In the genomic region with DNA sequence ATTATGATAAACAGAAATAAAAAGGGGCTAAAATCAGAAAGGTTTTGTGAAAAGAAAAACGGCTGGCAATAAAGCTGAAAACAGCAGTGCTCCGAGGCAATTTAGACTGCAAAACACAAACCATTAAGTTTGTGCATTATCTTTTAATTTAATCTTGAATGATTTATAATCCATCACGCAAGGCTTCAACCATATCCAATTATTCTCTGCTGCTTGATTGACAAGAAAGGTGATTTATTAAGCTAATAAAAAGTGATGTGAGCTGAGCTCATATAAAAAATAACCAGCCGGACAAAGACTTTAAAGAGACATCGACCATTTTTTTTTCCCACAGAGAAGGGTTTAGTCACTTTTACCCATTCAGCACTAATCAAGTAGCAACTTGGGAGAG, we compare ENCODE assay signal across 19 cellular contexts. TPM values are rescaled to one million over a fixed set of nuclear protein-coding genes. Genes with fewer than 3 reads are reported as not detected.
DNase-seq lines count a peak whose midpoint lies in the region; ATAC-seq and TF ChIP-seq lines count a peak whose summit lies in the region.
"Had no signal": no experiment of that assay in that cellular context is flagged by ENCODE, and none has a peak within 500 bp of the region (broad histone marks: within the 10 kb centered on the region; RNA-seq: fewer than 3 reads in every experiment).

No MANE protein-coding gene starts in this region.

- CTCF ChIA-PET in WTC11 (lab: Charles Lee): interaction anchor here (0.9 to 3.7 kb wide), 5 partner anchors 13 to 261 kb away, joined by 3 to 26 read pairs (median 3); no protein-coding TSS in a partner anchor

- H3K9ac ChIP-seq in smooth muscle cell (ENCODE audit: low read depth): no peak overlapping the region

- 78% methylated on average over 5 of the region's 5 CpGs for WGBS in smooth muscle cell (ENCODE audit: low lambda C conversion rate)

- H3K27ac ChIP-seq in smooth muscle cell (ENCODE audit: low read depth) (peak overlapping the region; percentile 81), breast epithelium (peak overlapping the region in 1 of 2 donors; percentile 59)
- H3K27ac ChIP-seq: lower lobe of right lung had no signal

- TF ChIP-seq CTCF in HFFc6 (IDR thresholded peaks at IDR 0.05) (no peak), WTC11 (IDR thresholded peaks at IDR 0.05) (no peak), smooth muscle cell (IDR thresholded peaks at IDR 0.05; ENCODE audit: borderline replicate concordance, insufficient read depth, poor library complexity, severe bottlenecking) (no peak), breast epithelium (IDR thresholded peaks at IDR 0.05) (no peak), GM20000 (IDR thresholded peaks at IDR 0.05; ENCODE audit: extremely low read depth, missing control alignments) (no peak)

- H3K27me3 Mint-ChIP-seq in HFFc6 (ENCODE audit: insufficient read depth): no peaks in the 10 kb centered on the region; the same call in 1 of the 2 replicates
- no peaks in the 10 kb centered on the region for H3K27me3 Mint-ChIP-seq in WTC11 (ENCODE audit: low read depth)

- H3K36me3 ChIP-seq in smooth muscle cell (ENCODE audit: low read depth): no peaks in the 10 kb centered on the region
- H3K36me3 ChIP-seq in breast epithelium: no peaks in the 10 kb centered on the region
- H3K36me3 ChIP-seq: lower lobe of right lung, upper lobe of left lung had no signal

- DNase-seq in HFFc6: no peak
- no peak for DNase-seq in WTC11 (ENCODE audit: low spot score)
- DNase-seq in left kidney (ENCODE audit: low read depth, low spot score): peak; percentile 55
- no peak for DNase-seq in smooth muscle cell (lab: John Stamatoyannopoulos, UW; ENCODE audit: unreplicated experiment)
- no peak for DNase-seq in breast epithelium (ENCODE audit: low spot score in 2 of 2)
- no peak for DNase-seq in stimulated activated CD4-positive, alpha-beta T cell treated with anti-CD3 and anti-CD28 coated beads, Interleukin-12 subunit alpha, Interleukin-12 subunit beta, amount 100 ng/mL, for 4 hours
- DNase-seq in NCI-H1436 (lab: John Stamatoyannopoulos, UW): no peak
- no peak for DNase-seq in GM20000 (ENCODE audit: low spot score)
- DNase-seq: activated CD4-positive, alpha-beta T cell treated with anti-CD3 and anti-CD28 coated beads for 4 hours; lower lobe of right lung; naive B cell; NCI-H1694; NCI-H2171 treated with DMSO at 0.1 percent for 48 hours; NCI-H526 had no signal

- intact Hi-C loops in breast epithelium (cut with DNase I; ENCODE audit: low total_unique reads): no loop called here

- no peak for ATAC-seq in WTC11
- ATAC-seq: activated naive CD4-positive, alpha-beta T cell treated with anti-CD3 and anti-CD28 coated beads, Interleukin-2, amount 50 U/mL, for 72 hours had no signal

- H3K27ac Mint-ChIP-seq in HFFc6: peak overlapping the region; percentile 57
- H3K27ac Mint-ChIP-seq in WTC11: peak overlapping the region; percentile 87
- H3K27ac Mint-ChIP-seq: naive B cell; stimulated activated naive CD8-positive, alpha-beta T cell treated with anti-CD3 and anti-CD28 coated beads, Interleukin-15, Interleukin-2, amounts not matched to agents 100 ng/mL and 50 ng/mL, for 24 hours had no signal

- no peaks in the 10 kb centered on the region for H3F3A ChIP-seq in smooth muscle cell (ENCODE audit: low read depth)

- H2AFZ ChIP-seq in smooth muscle cell (ENCODE audit: low read depth): no peak overlapping the region

- no peak for TF ChIP-seq POLR2A in breast epithelium (IDR thresholded peaks at IDR 0.05)

- POLR2A ChIA-PET in WTC11 (lab: Charles Lee): no interaction called here

- H3K4me1 Mint-ChIP-seq in HFFc6 (ENCODE audit: low read depth): peaks cover 71% of the 10 kb centered on the region
- H3K4me1 Mint-ChIP-seq in WTC11: peaks cover 78% of the 10 kb centered on the region
- H3K4me1 Mint-ChIP-seq: naive B cell had no signal

- H3K9me3 Mint-ChIP-seq in HFFc6 (no peaks in the 10 kb centered on the region), WTC11 (no peaks in the 10 kb centered on the region)
- H3K9me3 Mint-ChIP-seq: activated naive CD4-positive, alpha-beta T cell treated with anti-CD3 and anti-CD28 coated beads, Interleukin-2, amount 50 U/mL, for 72 hours; naive B cell; stimulated activated naive CD8-positive, alpha-beta T cell treated with anti-CD3 and anti-CD28 coated beads, Interleukin-15, Interleukin-2, amounts not matched to agents 100 ng/mL and 50 ng/mL, for 24 hours had no signal

- peaks cover 99% of the 10 kb centered on the region for H4K20me1 ChIP-seq in smooth muscle cell (ENCODE audit: low read depth)

- H3K36me3 Mint-ChIP-seq in HFFc6 (ENCODE audit: low read depth) (peaks cover 20% of the 10 kb centered on the region), WTC11 (peaks cover 20% of the 10 kb centered on the region)
- H3K36me3 Mint-ChIP-seq: activated naive CD4-positive, alpha-beta T cell treated with anti-CD3 and anti-CD28 coated beads, Interleukin-2, amount 50 U/mL, for 72 hours; naive B cell had no signal

- H3K9me3 ChIP-seq in smooth muscle cell (replicated peaks; ENCODE audit: low read depth) (no peaks in the 10 kb centered on the region), breast epithelium (no peaks in the 10 kb centered on the region)
- H3K9me3 ChIP-seq: heart right ventricle, lower lobe of right lung, upper lobe of left lung had no signal

- H3K4me3 ChIP-seq in smooth muscle cell: no peak overlapping the region
- no peak overlapping the region for H3K4me3 ChIP-seq in breast epithelium
- H3K4me3 ChIP-seq: lower lobe of right lung, upper lobe of left lung had no signal

- peaks cover 100% of the 10 kb centered on the region for H3K79me2 ChIP-seq in smooth muscle cell (ENCODE audit: low read depth)

- H3K4me3 Mint-ChIP-seq in HFFc6 (no peak overlapping the region; the same call in 1 of the 2 replicates), WTC11 (no peak overlapping the region)
- H3K4me3 Mint-ChIP-seq: naive B cell; stimulated activated naive CD8-positive, alpha-beta T cell treated with anti-CD3 and anti-CD28 coated beads, Interleukin-15, Interleukin-2, amounts not matched to agents 100 ng/mL and 50 ng/mL, for 24 hours had no signal

- H3K4me2 ChIP-seq in smooth muscle cell: peak overlapping the region; percentile 9

- H3K4me1 ChIP-seq in smooth muscle cell (ENCODE audit: low read depth): peaks cover 50% of the 10 kb centered on the region
- H3K4me1 ChIP-seq in breast epithelium: peaks cover 0 to 6% of the 10 kb centered on the region in 2 donors

- H3K27me3 ChIP-seq in smooth muscle cell (ENCODE audit: low read depth) (no peaks in the 10 kb centered on the region), breast epithelium (no peaks in the 10 kb centered on the region)
- H3K27me3 ChIP-seq: upper lobe of left lung had no signal

TF ChIP-seq in WTC11, 78 proteins besides CTCF, POLR2A, EP300 and RAD21:
- no peak for TF ChIP-seq NR3C1 (CRISPR knock-in tag; conservative IDR thresholded peaks at IDR 0.05; ENCODE audit: low read depth)

RNA-seq across cellular contexts. Expression of a gene that starts 33.6 kb away (rescaled TPM):
- 10 to 100 TPM in 5 of 6 experiments, 1 to 10 TPM in 1; 9.1 to 14.0 (median 13.1) TPM for total RNA-seq in HFFc6 (2021; fragmentation: NEBNext Ultra II Directional; extraction: Animal tissue kit (Norgen Biotek cat#: 25700))
- 21.4 to 22.3 TPM (median 21.6 TPM) in 3 replicates for total RNA-seq in WTC11 (2021)
- 19.6 and 23.7 TPM in 2 replicates for total RNA-seq in smooth muscle cell
- polyA plus RNA-seq in smooth muscle cell: 20.5 and 21.8 TPM in 2 replicates
- total RNA-seq in breast epithelium: 1 to 10 TPM; 3.7 to 9.8 (median 8.3) TPM
- total RNA-seq: MCF 10A had no signal
